Comparison of ENCODE assay signal across 28 cellular contexts in the genomic region with DNA sequence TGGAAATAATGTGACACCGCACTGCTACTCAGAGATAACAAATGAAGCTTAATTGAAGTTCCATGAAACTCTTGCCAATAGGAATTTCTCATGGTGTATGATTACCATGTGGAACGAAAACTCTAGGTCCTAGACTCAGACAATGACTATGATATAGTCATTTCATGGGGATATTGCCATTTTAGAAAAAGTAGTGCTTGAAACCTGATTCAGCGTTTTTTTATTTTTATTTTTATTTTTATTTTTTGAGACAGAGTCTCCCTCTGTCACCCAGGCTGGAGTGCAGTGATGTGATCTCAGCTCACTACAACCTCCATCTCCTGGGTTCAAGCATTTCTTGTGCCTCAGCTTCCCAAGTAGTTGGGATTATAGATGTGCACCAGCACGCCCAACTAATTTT.
"Had no signal": no experiment of that assay in that cellular context is flagged by ENCODE, and none has a peak within 500 bp of the region (broad histone marks: within the 10 kb centered on the region; RNA-seq: fewer than 3 reads in every experiment).

No MANE protein-coding gene starts in this region.

- DNase-seq: colonic mucosa; cortex of kidney; dermis blood vessel endothelial cell; dorsolateral prefrontal cortex; effector CD4-positive, alpha-beta T cell; effector CD8-positive, alpha-beta T cell; effector memory CD4-positive, alpha-beta T cell; effector memory CD8-positive, alpha-beta T cell; endodermal cell; erythroblast; esophagus squamous epithelium; foreskin fibroblast; foreskin keratinocyte; foreskin melanocyte; gastrocnemius medialis; glutamatergic neuron; head of caudate nucleus; heart left ventricle; heart right ventricle had no signal

- FAIRE-seq: colon, endometrium, endothelial cell of umbilical vein, frontal cortex had no signal

- H3K4me1 ChIP-seq: colonic mucosa, esophagus muscularis mucosa, esophagus squamous epithelium, foreskin keratinocyte, gastrocnemius medialis, gastroesophageal sphincter had no signal

- H3K27me3 ChIP-seq: colonic mucosa, dorsolateral prefrontal cortex, esophagus muscularis mucosa, esophagus squamous epithelium, foreskin keratinocyte, gastrocnemius medialis, gastroesophageal sphincter, heart left ventricle, heart right ventricle had no signal

- H3K27ac ChIP-seq: colonic mucosa, coronary artery, dorsolateral prefrontal cortex, epithelial cell of prostate, esophagus muscularis mucosa, esophagus squamous epithelium, foreskin keratinocyte, gastrocnemius medialis, gastroesophageal sphincter, heart left ventricle, heart right ventricle had no signal

- H3K36me3 ChIP-seq: colonic mucosa, esophagus squamous epithelium, gastrocnemius medialis, heart left ventricle, heart right ventricle had no signal

- H3K4me3 ChIP-seq: colonic mucosa, coronary artery, dorsolateral prefrontal cortex, esophagus muscularis mucosa, esophagus squamous epithelium, gastrocnemius medialis, gastroesophageal sphincter, heart left ventricle, heart right ventricle had no signal

- H3K9me3 ChIP-seq: colonic mucosa, esophagus muscularis mucosa, esophagus squamous epithelium, gastrocnemius medialis, gastroesophageal sphincter, heart left ventricle, heart right ventricle had no signal

- ATAC-seq: effector memory CD8-positive, alpha-beta T cell; esophagus mucosa; foreskin keratinocyte; gastrocnemius medialis; gastroesophageal sphincter; heart left ventricle; heart right ventricle had no signal
